ENCODE assay signal across 11 cellular contexts in genomic region chr5:9572246-9572645, GRCh38. TPM values are rescaled to one million over a fixed set of nuclear protein-coding genes. Genes with fewer than 3 reads are reported as not detected.
"Had no signal": no experiment of that assay in that cellular context is flagged by ENCODE, and none has a peak within 500 bp of the region (broad histone marks: within the 10 kb centered on the region; RNA-seq: fewer than 3 reads in every experiment).

No MANE protein-coding gene starts in this region.

- H3K9me3 Mint-ChIP-seq: GM23338, H9, HFFc6 had no signal

- H2AFZ ChIP-seq: GM23248, GM23338 had no signal

- H3K4me1 Mint-ChIP-seq: GM23338, H9 had no signal

- DNase-seq: GM23248, GOT3, H7, H9, HCEC 1CT, HFFc6 had no signal

- H3K9ac ChIP-seq: GM23248 had no signal

- H3K36me3 ChIP-seq: HAP-1 had no signal

- H3K4me3 ChIP-seq: GM23248, GM23338, HAP-1 had no signal

- H3K4me2 ChIP-seq: GM23338 had no signal

- H3K27ac Mint-ChIP-seq: GM23338, H9, HFFc6 had no signal

- ATAC-seq: GM23338, HCT116 had no signal

- H3K9me3 ChIP-seq: HAP-1 had no signal

- H3K4me3 Mint-ChIP-seq: GM23338, H9, HFFc6 had no signal

- H3K4me1 ChIP-seq: HAP-1 had no signal

- H3K27ac ChIP-seq: GM23248 had no signal

RNA-seq across cellular contexts. Expression of gene TAS2R1, which starts 57.9 kb away (rescaled TPM):
- total RNA-seq: GM23248, GM23338, H1, H4, H7, H9 had no signal
- polyA plus RNA-seq: GM23248, H1 had no signal
